ENCODE assay signal across 9 cellular contexts in genomic region chr17:82697808-82698064, GRCh38. TPM values are rescaled to one million over a fixed set of nuclear protein-coding genes. Genes with fewer than 3 reads are reported as not detected.
A peak's percentile ranks its signal among the peaks of the same experiment; 100 is the strongest.
DNase-seq lines count a peak whose midpoint lies in the region; ATAC-seq and TF ChIP-seq lines count a peak whose summit lies in the region.
"Had no signal": no experiment of that assay in that cellular context is flagged by ENCODE, and none has a peak within 500 bp of the region (broad histone marks: within the 10 kb centered on the region; RNA-seq: fewer than 3 reads in every experiment).

No MANE protein-coding gene starts in this region.

- H3K4me1 ChIP-seq in Caco-2 (peaks cover 13% of the 10 kb centered on the region), RWPE2 (ENCODE audit: insufficient read depth, poor library complexity, severe bottlenecking) (no peaks in the 10 kb centered on the region), rectal smooth muscle tissue (ENCODE audit: control insufficient read depth, insufficient read depth, low read length) (peaks cover 7% of the 10 kb centered on the region)

- H3K27me3 Mint-ChIP-seq in Caco-2 (ENCODE audit: insufficient read depth, unreplicated experiment), result no peaks in the 10 kb centered on the region

- CTCF ChIA-PET in Caco-2 (lab: Charles Lee), result no interaction called here

- H3K36me3 ChIP-seq in Caco-2 (ENCODE audit: control insufficient read depth, insufficient read depth, low read length) (no peaks in the 10 kb centered on the region), RWPE2 (ENCODE audit: low read depth) (no peaks in the 10 kb centered on the region), rectal smooth muscle tissue (ENCODE audit: control insufficient read depth, insufficient read depth, low read length) (no peaks in the 10 kb centered on the region)

- ATAC-seq in RWPE2 (ENCODE audit: low read depth), result no peak

- H3K9me3 ChIP-seq in Caco-2 (peaks cover 8% of the 10 kb centered on the region), RWPE2 (ENCODE audit: severe bottlenecking) (no peaks in the 10 kb centered on the region)

- peak overlapping the region; percentile 77 for H3K4me3 ChIP-seq in Caco-2 (ENCODE audit: low read depth, low read length)
- H3K4me3 ChIP-seq in RWPE2 (ENCODE audit: severe bottlenecking), result peak overlapping the region; percentile 56
- peak overlapping the region; percentile 61 for H3K4me3 ChIP-seq in fibroblast of pulmonary artery (replicated peaks; ENCODE audit: low read depth, low read length)
- peak overlapping the region; percentile 58 for H3K4me3 ChIP-seq in rectal smooth muscle tissue (ENCODE audit: low read length)

- H3K27ac Mint-ChIP-seq in Caco-2 (ENCODE audit: unreplicated experiment), result no peak overlapping the region
- H3K27ac Mint-ChIP-seq: activated naive CD4-positive, alpha-beta T cell treated with anti-CD3 and anti-CD28 coated beads, Interleukin-2, amount 50 U/mL, for 72 hours had no signal

- DNase-seq in Caco-2 (no peak), RWPE2 (ENCODE audit: low spot score) (no peak), fibroblast of pulmonary artery (ENCODE audit: low read depth) (no peak), NCI-H1105 treated with DMSO at 0.1 percent for 48 hours (lab: John Stamatoyannopoulos, UW) (no peak), HPDE6-E6E7 (ENCODE audit: extremely low spot score) (no peak), Ammon's horn (ENCODE audit: low spot score) (no peak)
- DNase-seq in stimulated activated CD4-positive, alpha-beta T cell treated with anti-CD3 and anti-CD28 coated beads, Interleukin-4, amount 100 ng/mL, for 4 hours, result no peak

- intact Hi-C loops in Caco-2 (cut with micrococcal nuclease; ENCODE audit: unreplicated experiment), result loop anchor here (2.0 kb wide), 1 partner anchor 19 kb away; the partner anchor contains the start of gene FN3KRP

- H3K27me3 ChIP-seq in Caco-2 (replicated peaks; ENCODE audit: control insufficient read depth, insufficient read depth, low read length) (no peaks in the 10 kb centered on the region), RWPE2 (ENCODE audit: insufficient read depth, poor library complexity, severe bottlenecking) (no peaks in the 10 kb centered on the region), rectal smooth muscle tissue (ENCODE audit: control insufficient read depth, insufficient read depth, low read length) (no peaks in the 10 kb centered on the region)

- POLR2A ChIA-PET in Caco-2 (lab: Charles Lee), result no interaction called here

- peaks cover 12% of the 10 kb centered on the region for H3K9me3 Mint-ChIP-seq in Caco-2 (ENCODE audit: unreplicated experiment)

- peaks cover 4% of the 10 kb centered on the region for H3K4me1 Mint-ChIP-seq in Caco-2 (ENCODE audit: low read depth, unreplicated experiment)

- TF ChIP-seq CTCF in Caco-2 (IDR thresholded peaks at IDR 0.05; ENCODE audit: insufficient read depth in 1 of 2, low read depth in 1 of 2, low read length in 1 of 2, severe bottlenecking in 1 of 2, unreplicated experiment in 1 of 2) (no peak), RWPE2 (IDR thresholded peaks at IDR 0.05; ENCODE audit: poor library complexity, severe bottlenecking) (no peak), fibroblast of pulmonary artery (IDR thresholded peaks at IDR 0.05; ENCODE audit: low read length, missing control alignments) (no peak)

- H3K36me3 Mint-ChIP-seq in Caco-2 (ENCODE audit: insufficient read depth, unreplicated experiment), result peaks cover 8% of the 10 kb centered on the region

- no peak overlapping the region for H3K27ac ChIP-seq in RWPE2 (ENCODE audit: poor library complexity, severe bottlenecking)
- H3K27ac ChIP-seq in rectal smooth muscle tissue (ENCODE audit: low read depth, low read length), result no peak overlapping the region

- no peak overlapping the region for H3K9ac ChIP-seq in rectal smooth muscle tissue (ENCODE audit: low read length)

- BruUV-seq in Caco-2 (replicated peaks; lab: Mats Ljungman, UMichigan), result no TSS peak

- peak overlapping the region; percentile 84 for H3K4me3 Mint-ChIP-seq in Caco-2 (ENCODE audit: unreplicated experiment)

RNA-seq across cellular contexts. Expression of gene RAB40B, which starts 0.8 kb away (rescaled TPM):
- 6.3 and 8.8 TPM in 2 replicates for total RNA-seq in Caco-2 (2022)

RNA-seq across cellular contexts. Expression of gene FN3KRP, which starts 18.8 kb away (rescaled TPM):
- total RNA-seq in Caco-2 (2022), result 47.2 and 53.6 TPM in 2 replicates

RNA-seq across cellular contexts. Expression of gene FN3K, which starts 37.7 kb away (rescaled TPM):
- 55.7 and 60.0 TPM in 2 replicates for total RNA-seq in Caco-2 (2022)

RNA-seq across cellular contexts. Expression of gene WDR45B, which starts 49.5 kb away (rescaled TPM):
- 106 and 110 TPM in 2 replicates for total RNA-seq in Caco-2 (2022)

RNA-seq across cellular contexts. Expression of gene TBCD, which starts 54.1 kb away (rescaled TPM):
- 94.6 and 108 TPM in 2 replicates for total RNA-seq in Caco-2 (2022)
